In genomic region chr2:126996378-126996699, GRCh38 we compare ENCODE assay signal across 26 cellular contexts.
DNase-seq lines count a peak whose midpoint lies in the region; ATAC-seq and TF ChIP-seq lines count a peak whose summit lies in the region.
"Had no signal": no experiment of that assay in that cellular context is flagged by ENCODE, and none has a peak within 500 bp of the region (broad histone marks: within the 10 kb centered on the region; RNA-seq: fewer than 3 reads in every experiment).

No MANE protein-coding gene starts in this region.

- intact Hi-C loops in cardiac septum (cut with DNase I) = no loop called here
- intact Hi-C loops in right lobe of liver (cut with DNase I) = no loop called here
- intact Hi-C loops in psoas muscle (cut with DNase I) = no loop called here

- H3K36me3 ChIP-seq in cardiac muscle cell = no peaks in the 10 kb centered on the region
- H3K36me3 ChIP-seq in right lobe of liver = no peaks in the 10 kb centered on the region
- H3K36me3 ChIP-seq in osteoblast (ENCODE audit: insufficient read depth, low read length) = no peaks in the 10 kb centered on the region
- no peaks in the 10 kb centered on the region for H3K36me3 ChIP-seq in psoas muscle (ENCODE audit: insufficient read depth in 1 of 2, low read depth in 1 of 2)

- H3K27me3 ChIP-seq in cardiac muscle cell = no peaks in the 10 kb centered on the region
- H3K27me3 ChIP-seq in right lobe of liver = no peaks in the 10 kb centered on the region
- H3K27me3 ChIP-seq in osteoblast (ENCODE audit: insufficient read depth, low read length) = peaks cover 2% of the 10 kb centered on the region
- no peaks in the 10 kb centered on the region for H3K27me3 ChIP-seq in psoas muscle (ENCODE audit: insufficient read depth in 3 of 3, low read length in 2 of 3)

- H3K27ac ChIP-seq in cardiac muscle cell = peak overlapping the region; percentile 86
- H3K27ac ChIP-seq in right lobe of liver = peak overlapping the region; percentile 63 to 92 (median 89)
- no peak overlapping the region for H3K27ac ChIP-seq in osteoblast (ENCODE audit: low read depth, low read length)
- no peak overlapping the region for H3K27ac ChIP-seq in psoas muscle
- H3K27ac ChIP-seq: 22Rv1, C4-2B had no signal

- H4K20me1 ChIP-seq in osteoblast (ENCODE audit: insufficient read depth, low read length) = no peaks in the 10 kb centered on the region

- peaks cover 37% of the 10 kb centered on the region for H3K4me1 ChIP-seq in cardiac muscle cell (ENCODE audit: low read depth)
- peaks cover 0 to 29% (median 14%) of the 10 kb centered on the region in 4 donors for H3K4me1 ChIP-seq in right lobe of liver
- H3K4me1 ChIP-seq in osteoblast (ENCODE audit: insufficient read depth, low read length) = no peaks in the 10 kb centered on the region
- no peaks in the 10 kb centered on the region for H3K4me1 ChIP-seq in psoas muscle

- ATAC-seq in right lobe of liver = no peak
- no peak for ATAC-seq in GM18858 (IDR thresholded peaks at IDR 0.05; ENCODE audit: unreplicated experiment)
- no peak for ATAC-seq in psoas muscle
- ATAC-seq in GM18511 (IDR thresholded peaks at IDR 0.05; ENCODE audit: unreplicated experiment) = no peak
- ATAC-seq: CD8-positive, alpha-beta T cell had no signal

- TF ChIP-seq CTCF in cardiac muscle cell (IDR thresholded peaks at IDR 0.05; ENCODE audit: low read depth, low read length) (no peak), right lobe of liver (IDR thresholded peaks at IDR 0.05) (no peak), osteoblast (IDR thresholded peaks at IDR 0.05; ENCODE audit: extremely low read depth, low read depth, low read length) (no peak), psoas muscle (IDR thresholded peaks at IDR 0.05) (no peak)

- 19% methylated on average over 1 of the region's 1 CpG for WGBS in right lobe of liver (ENCODE audit: insufficient coverage, low coverage, low lambda C conversion rate, missing lambda C conversion rate)
- whole genome bisulfite sequencing in psoas muscle, 3 donors = 89 to 100% (median 96%) methylated on average over 1 of the region's 1 CpG

- no peak for TF ChIP-seq POLR2A in right lobe of liver (IDR thresholded peaks at IDR 0.05)

- no peak overlapping the region for H3K4me2 ChIP-seq in osteoblast (ENCODE audit: insufficient read depth, low read length)

- H3K4me3 ChIP-seq in cardiac muscle cell (no peak overlapping the region), right lobe of liver (no peak overlapping the region), osteoblast (ENCODE audit: insufficient read depth, low read length) (no peak overlapping the region), psoas muscle (no peak overlapping the region)
- H3K4me3 ChIP-seq: GM12878 had no signal

- H3K9me3 ChIP-seq in cardiac muscle cell (ENCODE audit: low read depth) (no peaks in the 10 kb centered on the region), right lobe of liver (no peaks in the 10 kb centered on the region), osteoblast (ENCODE audit: low read depth, low read length) (no peaks in the 10 kb centered on the region), psoas muscle (no peaks in the 10 kb centered on the region)

- DNase-seq in cardiac muscle cell (ENCODE audit: low read depth in 1 of 2, low spot score in 1 of 2) (no peak), cardiac septum (ENCODE audit: low spot score) (no peak), right lobe of liver (no peak), osteoblast (ENCODE audit: insufficient read length, low spot score, missing footprints) (peak; percentile 42), psoas muscle (no peak), inferior parietal cortex (ENCODE audit: extremely low spot score) (no peak)
- DNase-seq: CD8-positive, alpha-beta T cell; DMS 273 treated with DMSO at 0.1 percent for 48 hours; DMS79; EL; Karpas-422; NCI-H1092; NCI-H1436; NCI-H187; NCI-H2081 treated with DMSO at 0.1 percent for 48 hours; NCI-H2171; NCI-H226; NCI-H510A; NCI-H69; Right ventricle myocardium superior; RPMI8226 had no signal

- H2AFZ ChIP-seq in osteoblast (ENCODE audit: low read length) = no peak overlapping the region

- H3K79me2 ChIP-seq in osteoblast (ENCODE audit: insufficient read depth, low read length) = no peaks in the 10 kb centered on the region

Comparison
In these comparisons a context has a peak if more than half of its experiments do, and no peak if none do; other contexts are left out.
1. H3K27ac ChIP-seq: peak in cardiac muscle cell (single experiment) and right lobe of liver (3 of 3); none in osteoblast (single experiment) and psoas muscle (single experiment).